ENCODE assay signal across 9 cellular contexts in the genomic region with DNA sequence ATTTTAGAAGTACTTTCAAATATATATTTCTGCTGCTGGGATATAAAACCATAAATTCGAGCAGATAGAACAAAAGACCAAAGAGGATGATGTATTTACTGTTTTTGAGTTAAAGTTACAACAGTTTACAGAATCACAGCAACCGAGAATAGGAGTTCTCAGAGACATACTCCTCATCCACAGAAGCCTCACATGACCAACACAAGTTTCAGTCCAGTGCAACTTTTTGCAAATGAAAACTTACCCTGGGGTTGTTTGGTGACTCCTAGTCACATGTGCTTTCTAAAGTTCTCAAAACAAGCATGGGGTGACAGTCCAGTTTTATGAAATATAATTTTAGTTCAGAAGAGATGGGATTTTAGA.
DNase-seq lines count a peak whose midpoint lies in the region; ATAC-seq and TF ChIP-seq lines count a peak whose summit lies in the region.
"Had no signal": no experiment of that assay in that cellular context is flagged by ENCODE, and none has a peak within 500 bp of the region (broad histone marks: within the 10 kb centered on the region; RNA-seq: fewer than 3 reads in every experiment).

No MANE protein-coding gene starts in this region.

- H3K27ac Mint-ChIP-seq in HFFc6, result no peak overlapping the region
- H3K27ac Mint-ChIP-seq in activated naive CD8-positive, alpha-beta T cell treated with anti-CD3 and anti-CD28 coated beads, Interleukin-2, amount 50 U/mL, for 24 hours, result peak overlapping the region; percentile 89

- H3K9ac ChIP-seq in DND-41 (ENCODE audit: low read depth, low read length), result no peak overlapping the region

- no peak for DNase-seq in DND-41
- no peak for DNase-seq in HFFc6
- no peak for DNase-seq in activated naive CD8-positive, alpha-beta T cell treated with anti-CD3 and anti-CD28 coated beads, Interleukin-2, amount 50 U/mL, for 24 hours
- no peak for DNase-seq in NCI-H1436 treated with DMSO at 0.1 percent for 48 hours (lab: John Stamatoyannopoulos, UW)
- no peak for DNase-seq in retina
- no peak for DNase-seq in RKO (ENCODE audit: low spot score)
- DNase-seq: testis had no signal

- H3K36me3 Mint-ChIP-seq in HFFc6 (ENCODE audit: low read depth), result no peaks in the 10 kb centered on the region
- H3K36me3 Mint-ChIP-seq in activated naive CD8-positive, alpha-beta T cell treated with anti-CD3 and anti-CD28 coated beads, Interleukin-2, amount 50 U/mL, for 24 hours (ENCODE audit: low read depth), result peaks cover 37% of the 10 kb centered on the region

- H3K9me3 ChIP-seq in DND-41 (ENCODE audit: insufficient read depth, low read length, severe bottlenecking), result no peaks in the 10 kb centered on the region
- no peaks in the 10 kb centered on the region for H3K9me3 ChIP-seq in mesodermal cell (ENCODE audit: control insufficient read depth, low read length)
- H3K9me3 ChIP-seq: testis had no signal

- WGBS in mesodermal cell (ENCODE audit: insufficient coverage in 2 of 2), 2 experiments, result no CpG with 5 or more reads among the region's 2 CpGs

- H3K4me3 Mint-ChIP-seq in HFFc6, result peak overlapping the region; percentile 67; the same call in 1 of the 2 replicates
- peak overlapping the region; percentile 71 for H3K4me3 Mint-ChIP-seq in activated naive CD8-positive, alpha-beta T cell treated with anti-CD3 and anti-CD28 coated beads, Interleukin-2, amount 50 U/mL, for 24 hours

- H3K9me3 Mint-ChIP-seq in HFFc6, result no peaks in the 10 kb centered on the region
- no peaks in the 10 kb centered on the region for H3K9me3 Mint-ChIP-seq in activated naive CD8-positive, alpha-beta T cell treated with anti-CD3 and anti-CD28 coated beads, Interleukin-2, amount 50 U/mL, for 24 hours

- no peak for ATAC-seq in DND-41 (ENCODE audit: insufficient read depth, low read depth)
- ATAC-seq in activated naive CD8-positive, alpha-beta T cell treated with anti-CD3 and anti-CD28 coated beads, Interleukin-2, amount 50 U/mL, for 24 hours, result no peak
- no peak for ATAC-seq in HG03342 (IDR thresholded peaks at IDR 0.05; ENCODE audit: unreplicated experiment)

- peaks cover 99% of the 10 kb centered on the region for H3K79me2 ChIP-seq in DND-41 (ENCODE audit: insufficient read depth, low read length)

- H4K20me1 ChIP-seq in DND-41 (ENCODE audit: insufficient read depth, low read length), result no peaks in the 10 kb centered on the region

- no peak overlapping the region for H3K4me3 ChIP-seq in DND-41 (ENCODE audit: low read depth in 1 of 2, low read length in 2 of 2)
- no peak overlapping the region for H3K4me3 ChIP-seq in mesodermal cell (ENCODE audit: extremely low read depth, insufficient read depth, low read length, poor library complexity, severe bottlenecking)
- H3K4me3 ChIP-seq: testis had no signal

- H3K36me3 ChIP-seq in DND-41 (ENCODE audit: insufficient read depth, low read length) (no peaks in the 10 kb centered on the region), mesodermal cell (ENCODE audit: control insufficient read depth, insufficient read depth, low read length) (no peaks in the 10 kb centered on the region)

- H3K4me1 Mint-ChIP-seq in HFFc6 (ENCODE audit: low read depth), result peaks cover 18% of the 10 kb centered on the region
- peaks cover 96% of the 10 kb centered on the region for H3K4me1 Mint-ChIP-seq in activated naive CD8-positive, alpha-beta T cell treated with anti-CD3 and anti-CD28 coated beads, Interleukin-2, amount 50 U/mL, for 24 hours

- peaks cover 73% of the 10 kb centered on the region for H3K4me1 ChIP-seq in DND-41 (ENCODE audit: insufficient read depth, low read length)
- H3K4me1 ChIP-seq in mesodermal cell (ENCODE audit: control insufficient read depth, insufficient read depth, low read length, poor library complexity, severe bottlenecking), result peaks cover 36% of the 10 kb centered on the region
- H3K4me1 ChIP-seq: testis had no signal

- H3K27ac ChIP-seq in DND-41 (ENCODE audit: low read length), result peak overlapping the region; percentile 66; the same call in 1 of the 2 replicates
- peak overlapping the region; percentile 69 for H3K27ac ChIP-seq in mesodermal cell (ENCODE audit: low read depth, low read length, severe bottlenecking)
- H3K27ac ChIP-seq: testis had no signal

- TF ChIP-seq CTCF in DND-41 (IDR thresholded peaks at IDR 0.05; ENCODE audit: borderline replicate concordance, extremely low read depth, low read length, poor library complexity, severe bottlenecking), result no peak
- no peak for TF ChIP-seq CTCF in HFFc6 (IDR thresholded peaks at IDR 0.05)

- no peak overlapping the region for H2AFZ ChIP-seq in DND-41 (ENCODE audit: low read depth, low read length)

- peaks cover 16% of the 10 kb centered on the region for H3K27me3 Mint-ChIP-seq in HFFc6 (ENCODE audit: insufficient read depth)
- no peaks in the 10 kb centered on the region for H3K27me3 Mint-ChIP-seq in activated naive CD8-positive, alpha-beta T cell treated with anti-CD3 and anti-CD28 coated beads, Interleukin-2, amount 50 U/mL, for 24 hours

- H3K27me3 ChIP-seq in DND-41 (ENCODE audit: insufficient read depth, low read length, poor library complexity), result no peaks in the 10 kb centered on the region
- H3K27me3 ChIP-seq: testis had no signal

- H3K4me2 ChIP-seq in DND-41 (ENCODE audit: insufficient read depth, low read length), result no peak overlapping the region
